11 cellular contexts compared by ENCODE assay signal in the genomic region with DNA sequence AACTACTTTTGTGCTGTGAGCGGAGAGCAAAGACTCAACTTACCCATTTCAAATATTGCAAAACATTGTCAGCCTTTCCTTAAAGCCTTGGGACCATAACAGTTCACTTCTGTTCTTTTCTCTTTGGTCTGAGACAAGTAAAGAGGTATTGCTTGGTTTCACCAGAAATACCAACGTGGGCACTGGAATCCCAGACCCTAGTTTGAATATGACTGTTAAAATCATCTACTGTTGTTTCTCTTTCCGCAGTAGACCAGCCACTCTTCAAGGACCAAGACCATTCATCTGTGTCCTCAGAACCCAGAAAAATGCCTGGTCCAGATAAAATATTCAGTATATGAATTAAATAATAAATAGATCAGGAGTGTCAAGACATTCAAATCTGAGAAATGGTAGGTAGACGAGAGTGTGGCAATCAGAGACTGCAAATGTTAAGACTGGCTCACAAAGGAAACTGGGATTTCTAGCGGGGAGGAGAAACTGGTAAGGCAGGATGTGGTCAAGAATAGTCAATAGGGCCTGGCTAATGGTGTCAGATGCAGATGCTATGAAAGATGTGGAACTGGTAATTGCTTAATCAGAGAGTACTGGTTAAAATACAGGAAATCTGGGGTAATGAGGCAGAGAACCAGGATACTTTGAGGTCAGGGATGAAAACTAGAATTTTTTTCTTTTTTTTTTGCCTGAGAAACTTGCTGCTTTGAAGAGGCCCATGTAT.
DNase-seq lines count a peak whose midpoint lies in the region; ATAC-seq, FAIRE-seq and TF ChIP-seq lines count a peak whose summit lies in the region.
"Had no signal": no experiment of that assay in that cellular context is flagged by ENCODE, and none has a peak within 500 bp of the region (broad histone marks: within the 10 kb centered on the region; RNA-seq: fewer than 3 reads in every experiment).

No MANE protein-coding gene starts in this region.

- H3K4me1 Mint-ChIP-seq in activated CD4-positive, alpha-beta memory T cell treated with anti-CD3 and anti-CD28 coated beads for 36 hours (ENCODE audit: low read depth): peaks cover 7% of the 10 kb centered on the region

- no peaks in the 10 kb centered on the region for H3K9me3 ChIP-seq in small intestine (ENCODE audit: control insufficient read depth, low read depth)
- H3K9me3 ChIP-seq: right atrium auricular region had no signal

- H3K4me3 ChIP-seq in choroid plexus epithelial cell (ENCODE audit: low read depth, low read length): no peak overlapping the region
- H3K4me3 ChIP-seq in small intestine (ENCODE audit: low read depth in 1 of 2, low read length in 2 of 2): no peak overlapping the region
- H3K4me3 ChIP-seq: right atrium auricular region had no signal

- no peaks in the 10 kb centered on the region for H3K9me3 Mint-ChIP-seq in activated CD4-positive, alpha-beta memory T cell treated with anti-CD3 and anti-CD28 coated beads for 36 hours

- H3K4me1 ChIP-seq in small intestine (ENCODE audit: control insufficient read depth in 2 of 2, insufficient read depth in 1 of 2, low read depth in 1 of 2, low read length in 1 of 2): no peaks in the 10 kb centered on the region
- H3K4me1 ChIP-seq: right atrium auricular region had no signal

- no peak for TF ChIP-seq CTCF in choroid plexus epithelial cell (conservative IDR thresholded peaks at IDR 0.05; ENCODE audit: low read depth, low read length)

- POLR2A ChIA-PET in activated CD4-positive, alpha-beta memory T cell treated with anti-CD3 and anti-CD28 coated beads for 36 hours (lab: Charles Lee): no interaction called here

- FAIRE-seq in GM12892 (lab: Jason Lieb, UNC) (peak; percentile 74), small intestine (lab: Jason Lieb, UNC) (no peak)
- FAIRE-seq: G401.6 had no signal

- 72 to 77% (median 76%) methylated on average over 5 of the region's 5 CpGs for WGBS in small intestine, 3 donors

- no peak for TF ChIP-seq POLR2A in GM12892 (IDR thresholded peaks at IDR 0.05; ENCODE audit: low read depth, low read length)

- H3K27ac Mint-ChIP-seq in activated CD4-positive, alpha-beta memory T cell treated with anti-CD3 and anti-CD28 coated beads for 36 hours: no peak overlapping the region
- H3K27ac Mint-ChIP-seq: T-helper 2 cell treated with Interferon-gamma antibody and Interleukin-4, amounts not matched to agents 5 μg/mL and 100 μg/mL, for 36 hours had no signal

- H3K36me3 Mint-ChIP-seq in activated CD4-positive, alpha-beta memory T cell treated with anti-CD3 and anti-CD28 coated beads for 36 hours: no peaks in the 10 kb centered on the region

- H3K36me3 ChIP-seq in small intestine (ENCODE audit: control insufficient read depth in 2 of 2, insufficient read depth in 2 of 2, low read length in 2 of 2): no peaks in the 10 kb centered on the region
- H3K36me3 ChIP-seq: right atrium auricular region had no signal

- peak; percentile 90 for ATAC-seq in GM21423 (IDR thresholded peaks at IDR 0.05; ENCODE audit: unreplicated experiment)
- peak; percentile 88 for ATAC-seq in HG03457 (IDR thresholded peaks at IDR 0.05; ENCODE audit: unreplicated experiment)
- no peak for ATAC-seq in SK-N-SH treated with all-trans-retinoic acid at 6 μM for 48 hours

- intact Hi-C loops in activated CD4-positive, alpha-beta memory T cell treated with anti-CD3 and anti-CD28 coated beads for 36 hours (cut with micrococcal nuclease): no loop called here

- no peak overlapping the region for H3K4me3 Mint-ChIP-seq in activated CD4-positive, alpha-beta memory T cell treated with anti-CD3 and anti-CD28 coated beads for 36 hours
- H3K4me3 Mint-ChIP-seq: T-helper 2 cell treated with Interferon-gamma antibody and Interleukin-4, amounts not matched to agents 5 μg/mL and 100 μg/mL, for 36 hours had no signal

- no peak overlapping the region for H3K27ac ChIP-seq in small intestine (ENCODE audit: low read depth in 1 of 2, low read length in 1 of 2)
- H3K27ac ChIP-seq: right atrium auricular region had no signal

- peak; percentile 18 for DNase-seq in GM12892 (ENCODE audit: insufficient read length)
- peak; percentile 8 for DNase-seq in choroid plexus epithelial cell (ENCODE audit: low read depth)
- no peak for DNase-seq in small intestine
- DNase-seq in stimulated activated CD4-positive, alpha-beta T cell treated with anti-CD3 and anti-CD28 coated beads, Interleukin-2, amount 100 ng/mL, for 48 hours: no peak
- DNase-seq in activated CD4-positive, alpha-beta memory T cell treated with anti-CD3 and anti-CD28 coated beads for 36 hours: no peak

- no peaks in the 10 kb centered on the region for H3K27me3 ChIP-seq in small intestine (ENCODE audit: control insufficient read depth in 2 of 2, insufficient read depth in 2 of 2, low read length in 2 of 2)
- H3K27me3 ChIP-seq: right atrium auricular region had no signal

- CTCF ChIA-PET in activated CD4-positive, alpha-beta memory T cell treated with anti-CD3 and anti-CD28 coated beads for 36 hours (lab: Charles Lee): no interaction called here

- H3K27me3 Mint-ChIP-seq in activated CD4-positive, alpha-beta memory T cell treated with anti-CD3 and anti-CD28 coated beads for 36 hours: peaks cover 4% of the 10 kb centered on the region

TF ChIP-seq in SK-N-SH treated with all-trans-retinoic acid at 6 μM for 48 hours, 23 proteins besides CTCF, POLR2A, EP300 and RAD21:
- TF ChIP-seq ARNTL (CRISPR knock-in tag; IDR thresholded peaks at IDR 0.05; ENCODE audit: borderline replicate concordance, low read depth): no peak
- no peak for TF ChIP-seq ZFP3 (CRISPR knock-in tag; IDR thresholded peaks at IDR 0.05)
- TF ChIP-seq, protein P1, sequence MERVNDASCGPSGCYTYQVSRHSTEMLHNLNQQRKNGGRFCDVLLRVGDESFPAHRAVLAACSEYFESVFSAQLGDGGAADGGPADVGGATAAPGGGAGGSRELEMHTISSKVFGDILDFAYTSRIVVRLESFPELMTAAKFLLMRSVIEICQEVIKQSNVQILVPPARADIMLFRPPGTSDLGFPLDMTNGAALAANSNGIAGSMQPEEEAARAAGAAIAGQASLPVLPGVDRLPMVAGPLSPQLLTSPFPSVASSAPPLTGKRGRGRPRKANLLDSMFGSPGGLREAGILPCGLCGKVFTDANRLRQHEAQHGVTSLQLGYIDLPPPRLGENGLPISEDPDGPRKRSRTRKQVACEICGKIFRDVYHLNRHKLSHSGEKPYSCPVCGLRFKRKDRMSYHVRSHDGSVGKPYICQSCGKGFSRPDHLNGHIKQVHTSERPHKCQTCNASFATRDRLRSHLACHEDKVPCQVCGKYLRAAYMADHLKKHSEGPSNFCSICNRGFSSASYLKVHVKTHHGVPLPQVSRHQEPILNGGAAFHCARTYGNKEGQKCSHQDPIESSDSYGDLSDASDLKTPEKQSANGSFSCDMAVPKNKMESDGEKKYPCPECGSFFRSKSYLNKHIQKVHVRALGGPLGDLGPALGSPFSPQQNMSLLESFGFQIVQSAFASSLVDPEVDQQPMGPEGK (CRISPR knock-in tag; IDR thresholded peaks at IDR 0.05; ENCODE audit: borderline replicate concordance): no peak
- TF ChIP-seq PPARA (CRISPR knock-in tag; IDR thresholded peaks at IDR 0.05; ENCODE audit: borderline replicate concordance): no peak
- no peak for TF ChIP-seq OSR1 (CRISPR knock-in tag; IDR thresholded peaks at IDR 0.05)

Comparison
In these comparisons a context has a peak if more than half of its experiments do, and no peak if none do; other contexts are left out.
1. DNase-seq: peak in GM12892 (single experiment) and choroid plexus epithelial cell (single experiment); none in small intestine (single experiment), stimulated activated CD4-positive, alpha-beta T cell treated with anti-CD3 and anti-CD28 coated beads, Interleukin-2, amount 100 ng/mL, for 48 hours (0 of 2) and activated CD4-positive, alpha-beta memory T cell treated with anti-CD3 and anti-CD28 coated beads for 36 hours (single experiment).